23 cellular contexts compared by ENCODE assay signal in the genomic region with DNA sequence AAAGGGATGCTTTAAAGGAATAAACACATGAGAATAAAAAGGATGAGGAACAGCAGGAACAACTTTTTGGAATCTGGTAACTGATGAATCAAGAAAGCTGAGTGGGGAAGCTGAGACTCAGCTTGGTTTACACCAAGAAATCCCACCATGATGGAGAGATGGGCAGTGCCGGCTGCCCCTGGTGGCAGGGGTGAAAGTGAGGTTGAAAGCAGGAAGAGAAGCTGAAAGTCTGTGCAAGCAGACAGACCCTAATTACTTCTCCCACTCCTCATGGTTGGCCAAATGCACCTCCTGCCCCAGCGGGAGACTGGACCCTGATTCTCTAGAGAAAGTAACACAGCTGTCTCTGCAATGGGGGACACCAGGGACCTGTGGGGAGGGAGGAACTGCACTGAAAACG.
"Had no signal": no experiment of that assay in that cellular context is flagged by ENCODE, and none has a peak within 500 bp of the region (broad histone marks: within the 10 kb centered on the region; RNA-seq: fewer than 3 reads in every experiment).

No MANE protein-coding gene starts in this region.

- H3K27ac Mint-ChIP-seq: activated B cell treated with CpG ODN at 0.5 μM for 24 hours; activated CD4-positive, alpha-beta T cell treated with anti-CD3 and anti-CD28 coated beads for 36 hours; activated naive CD4-positive, alpha-beta T cell treated with anti-CD3 and anti-CD28 coated beads, Interleukin-2, amount 50 U/mL, for 72 hours; activated T-cell treated with anti-CD3 and anti-CD28 coated beads, Interleukin-2, amount 50 U/mL, for 24 hours; activated T-helper 17 cell treated with anti-CD3 and anti-CD28 coated beads, Interleukin-2, amount 50 U/mL, for 72 hours; T-cell; type B pancreatic cell had no signal

- H3K9me3 ChIP-seq: gastrocnemius medialis had no signal

- H3K27me3 ChIP-seq: gastrocnemius medialis had no signal

- H3K4me1 ChIP-seq: esophagus squamous epithelium had no signal

- H3K36me3 Mint-ChIP-seq: T-cell, type B pancreatic cell had no signal

- H3K27ac ChIP-seq: dorsolateral prefrontal cortex, esophagus squamous epithelium, thoracic aorta had no signal

- H3K36me3 ChIP-seq: esophagus squamous epithelium, gastrocnemius medialis, thoracic aorta had no signal

- FAIRE-seq: colon had no signal

- H3K4me1 Mint-ChIP-seq: activated B cell treated with CpG ODN at 0.5 μM for 24 hours; activated CD4-positive, alpha-beta T cell treated with anti-CD3 and anti-CD28 coated beads for 36 hours; activated T-helper 17 cell treated with anti-CD3 and anti-CD28 coated beads, Interleukin-2, amount 50 U/mL, for 72 hours; central memory CD8-positive, alpha-beta T cell; T-cell had no signal

- H3K4me3 ChIP-seq: dorsolateral prefrontal cortex, esophagus squamous epithelium, gastrocnemius medialis, mucosa of descending colon, thoracic aorta had no signal

- ATAC-seq: activated CD4-positive, alpha-beta T cell treated with anti-CD3 and anti-CD28 coated beads for 36 hours; activated naive CD4-positive, alpha-beta T cell treated with anti-CD3 and anti-CD28 coated beads, Interleukin-2, amount 50 U/mL, for 72 hours; activated T-helper 17 cell treated with anti-CD3 and anti-CD28 coated beads, Interleukin-2, amount 50 U/mL, for 72 hours; mucosa of descending colon; T-cell had no signal

- H3K4me3 Mint-ChIP-seq: activated B cell treated with CpG ODN at 0.5 μM for 24 hours; activated CD4-positive, alpha-beta T cell treated with anti-CD3 and anti-CD28 coated beads for 36 hours; activated T-cell treated with anti-CD3 and anti-CD28 coated beads, Interleukin-2, amount 50 U/mL, for 24 hours; activated T-helper 17 cell treated with anti-CD3 and anti-CD28 coated beads, Interleukin-2, amount 50 U/mL, for 72 hours; central memory CD8-positive, alpha-beta T cell; T-cell; type B pancreatic cell had no signal

- H3K27me3 Mint-ChIP-seq: type B pancreatic cell had no signal

- DNase-seq: activated B cell treated with CpG ODN at 0.5 μM for 24 hours; activated CD4-positive, alpha-beta T cell treated with anti-CD3 and anti-CD28 coated beads for 36 hours; activated CD4-positive, alpha-beta T cell treated with anti-CD3 and anti-CD28 coated beads, Interleukin-2, amount 50 U/mL, for 4 hours; activated CD8-positive, alpha-beta memory T cell treated with anti-CD3 and anti-CD28 coated beads for 24 hours; activated CD8-positive, alpha-beta memory T cell treated with anti-CD3 and anti-CD28 coated beads, Interleukin-2, amount 50 U/mL, for 4 hours; activated T-cell treated with anti-CD3 and anti-CD28 coated beads, Interleukin-2, amount 50 U/mL, for 24 hours; aorta; dorsolateral prefrontal cortex; esophagus squamous epithelium; gastrocnemius medialis; hippocampal formation; mucosa of descending colon; occipital lobe; retina; stimulated activated CD4-positive, alpha-beta T cell treated with anti-CD3 and anti-CD28 coated beads, Interleukin-4, amount 100 ng/mL, for 24 hours; stimulated activated naive CD4-positive, alpha-beta T cell treated with Interleukin-2 at 50 U/mL for 16 hours; T-cell had no signal
